Comparison of ENCODE assay signal across 1 cellular context in the genomic region with DNA sequence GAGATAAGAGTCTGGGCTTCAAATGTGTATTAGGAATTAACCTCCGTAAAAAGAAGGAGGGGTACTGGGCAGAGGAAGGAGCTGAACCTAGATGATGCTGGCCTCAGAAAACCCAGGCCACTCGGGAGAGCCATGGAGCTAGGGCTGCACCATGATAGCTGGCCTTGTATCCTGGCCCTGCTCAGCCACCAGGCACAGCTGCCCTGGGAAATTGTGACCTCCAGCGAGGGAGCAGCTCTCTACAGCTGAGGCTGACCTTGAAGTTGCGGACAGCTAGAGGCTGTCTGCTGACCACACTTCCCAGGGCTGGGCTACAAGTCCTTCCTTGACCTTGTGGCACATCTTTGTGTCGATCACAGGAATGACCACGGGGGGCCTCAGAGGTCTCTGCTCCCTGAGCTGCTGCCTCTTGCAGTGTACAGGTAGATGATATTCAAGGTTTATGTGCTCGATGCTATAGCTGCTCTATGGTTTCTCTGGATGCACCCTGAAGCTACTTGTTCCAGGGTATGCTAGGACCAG.
TF ChIP-seq lines count a peak whose summit lies in the region.

No MANE protein-coding gene starts in this region.

TF ChIP-seq in liver, 16 proteins besides CTCF, POLR2A, EP300 and RAD21 (continued from another document):
- TF ChIP-seq, protein P1, sequence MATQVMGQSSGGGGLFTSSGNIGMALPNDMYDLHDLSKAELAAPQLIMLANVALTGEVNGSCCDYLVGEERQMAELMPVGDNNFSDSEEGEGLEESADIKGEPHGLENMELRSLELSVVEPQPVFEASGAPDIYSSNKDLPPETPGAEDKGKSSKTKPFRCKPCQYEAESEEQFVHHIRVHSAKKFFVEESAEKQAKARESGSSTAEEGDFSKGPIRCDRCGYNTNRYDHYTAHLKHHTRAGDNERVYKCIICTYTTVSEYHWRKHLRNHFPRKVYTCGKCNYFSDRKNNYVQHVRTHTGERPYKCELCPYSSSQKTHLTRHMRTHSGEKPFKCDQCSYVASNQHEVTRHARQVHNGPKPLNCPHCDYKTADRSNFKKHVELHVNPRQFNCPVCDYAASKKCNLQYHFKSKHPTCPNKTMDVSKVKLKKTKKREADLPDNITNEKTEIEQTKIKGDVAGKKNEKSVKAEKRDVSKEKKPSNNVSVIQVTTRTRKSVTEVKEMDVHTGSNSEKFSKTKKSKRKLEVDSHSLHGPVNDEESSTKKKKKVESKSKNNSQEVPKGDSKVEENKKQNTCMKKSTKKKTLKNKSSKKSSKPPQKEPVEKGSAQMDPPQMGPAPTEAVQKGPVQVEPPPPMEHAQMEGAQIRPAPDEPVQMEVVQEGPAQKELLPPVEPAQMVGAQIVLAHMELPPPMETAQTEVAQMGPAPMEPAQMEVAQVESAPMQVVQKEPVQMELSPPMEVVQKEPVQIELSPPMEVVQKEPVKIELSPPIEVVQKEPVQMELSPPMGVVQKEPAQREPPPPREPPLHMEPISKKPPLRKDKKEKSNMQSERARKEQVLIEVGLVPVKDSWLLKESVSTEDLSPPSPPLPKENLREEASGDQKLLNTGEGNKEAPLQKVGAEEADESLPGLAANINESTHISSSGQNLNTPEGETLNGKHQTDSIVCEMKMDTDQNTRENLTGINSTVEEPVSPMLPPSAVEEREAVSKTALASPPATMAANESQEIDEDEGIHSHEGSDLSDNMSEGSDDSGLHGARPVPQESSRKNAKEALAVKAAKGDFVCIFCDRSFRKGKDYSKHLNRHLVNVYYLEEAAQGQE (IDR thresholded peaks at IDR 0.05): no peak
